Comparison of ENCODE assay signal across 15 cellular contexts in genomic region chr14:96252323-96253052, GRCh38. TPM values are rescaled to one million over a fixed set of nuclear protein-coding genes. Genes with fewer than 3 reads are reported as not detected.
A peak's percentile ranks its signal among the peaks of the same experiment; 100 is the strongest.
DNase-seq lines count a peak whose midpoint lies in the region; ATAC-seq and TF ChIP-seq lines count a peak whose summit lies in the region.
"Had no signal": no experiment of that assay in that cellular context is flagged by ENCODE, and none has a peak within 500 bp of the region (broad histone marks: within the 10 kb centered on the region; RNA-seq: fewer than 3 reads in every experiment).

No MANE protein-coding gene starts in this region.

- H3K4me1 Mint-ChIP-seq in Caco-2 (ENCODE audit: low read depth, unreplicated experiment) (peaks cover 21% of the 10 kb centered on the region), neural progenitor cell (peaks cover 17% of the 10 kb centered on the region)
- H3K4me1 Mint-ChIP-seq: CD4-positive, alpha-beta memory T cell had no signal

- no peak for TF ChIP-seq POLR2A in heart left ventricle (IDR thresholded peaks at IDR 0.05)

- CTCF ChIA-PET in Caco-2 (lab: Charles Lee): no interaction called here

- BruUV-seq in Caco-2 (replicated peaks; lab: Mats Ljungman, UMichigan): no TSS peak

- intact Hi-C loops in Caco-2 (cut with micrococcal nuclease; ENCODE audit: unreplicated experiment): no loop called here
- intact Hi-C loops in heart left ventricle (cut with DNase I): no loop called here

- H3K36me3 Mint-ChIP-seq in Caco-2 (ENCODE audit: insufficient read depth, unreplicated experiment) (no peaks in the 10 kb centered on the region), neural progenitor cell (no peaks in the 10 kb centered on the region)
- H3K36me3 Mint-ChIP-seq: CD4-positive, alpha-beta memory T cell had no signal

- no peaks in the 10 kb centered on the region for H3F3A ChIP-seq in neural progenitor cell (ENCODE audit: low read depth)

- H3K4me2 ChIP-seq in neural progenitor cell: no peak overlapping the region

- no peak for ATAC-seq in heart left ventricle
- ATAC-seq in esophagus mucosa: no peak

- H3K27ac Mint-ChIP-seq in Caco-2 (ENCODE audit: unreplicated experiment): peak overlapping the region; percentile 76
- peak overlapping the region; percentile 74 for H3K27ac Mint-ChIP-seq in neural progenitor cell
- H3K27ac Mint-ChIP-seq: stimulated activated naive CD8-positive, alpha-beta T cell treated with anti-CD3 and anti-CD28 coated beads, Interleukin-15, Interleukin-2, amounts not matched to agents 100 ng/mL and 50 ng/mL, for 24 hours had no signal

- H3K36me3 ChIP-seq in Caco-2 (ENCODE audit: control insufficient read depth, insufficient read depth, low read length): no peaks in the 10 kb centered on the region
- no peaks in the 10 kb centered on the region for H3K36me3 ChIP-seq in neural progenitor cell
- H3K36me3 ChIP-seq in heart left ventricle: no peaks in the 10 kb centered on the region

- TF ChIP-seq CTCF in Caco-2 (IDR thresholded peaks at IDR 0.05; ENCODE audit: insufficient read depth in 1 of 2, low read depth in 1 of 2, low read length in 1 of 2, severe bottlenecking in 1 of 2, unreplicated experiment in 1 of 2) (no peak), VCaP (conservative IDR thresholded peaks at IDR 0.05) (no peak), neural progenitor cell (IDR thresholded peaks at IDR 0.05) (no peak), heart left ventricle (IDR thresholded peaks at IDR 0.05) (no peak)

- POLR2A ChIA-PET in Caco-2 (lab: Charles Lee): no interaction called here

- no peaks in the 10 kb centered on the region for H3K79me2 ChIP-seq in neural progenitor cell (ENCODE audit: low read depth)

- H3K4me1 ChIP-seq in Caco-2: peaks cover 9% of the 10 kb centered on the region
- no peaks in the 10 kb centered on the region for H3K4me1 ChIP-seq in neural progenitor cell
- H3K4me1 ChIP-seq in heart left ventricle: peaks cover 0 to 6% (median 0%) of the 10 kb centered on the region in 12 donors
- H3K4me1 ChIP-seq: psoas muscle had no signal

- H3K4me3 Mint-ChIP-seq in Caco-2 (ENCODE audit: unreplicated experiment): no peak overlapping the region
- no peak overlapping the region for H3K4me3 Mint-ChIP-seq in neural progenitor cell
- H3K4me3 Mint-ChIP-seq: CD4-positive, alpha-beta memory T cell; stimulated activated naive CD8-positive, alpha-beta T cell treated with anti-CD3 and anti-CD28 coated beads, Interleukin-15, Interleukin-2, amounts not matched to agents 100 ng/mL and 50 ng/mL, for 24 hours had no signal

- H3K27me3 ChIP-seq in Caco-2 (replicated peaks; ENCODE audit: control insufficient read depth, insufficient read depth, low read length): no peaks in the 10 kb centered on the region
- no peaks in the 10 kb centered on the region for H3K27me3 ChIP-seq in neural progenitor cell
- H3K27me3 ChIP-seq in heart left ventricle: peaks cover 0 to 32% (median 0%) of the 10 kb centered on the region in 9 donors

- peak overlapping the region; percentile 20; the same call in 1 of the 2 replicates for H3K27ac ChIP-seq in VCaP
- no peak overlapping the region for H3K27ac ChIP-seq in neural progenitor cell
- no peak overlapping the region for H3K27ac ChIP-seq in heart left ventricle
- H3K27ac ChIP-seq: psoas muscle had no signal

- no peaks in the 10 kb centered on the region for H3K9me3 Mint-ChIP-seq in Caco-2 (ENCODE audit: unreplicated experiment)
- H3K9me3 Mint-ChIP-seq in neural progenitor cell: peaks cover 5% of the 10 kb centered on the region
- H3K9me3 Mint-ChIP-seq: stimulated activated naive CD8-positive, alpha-beta T cell treated with anti-CD3 and anti-CD28 coated beads, Interleukin-15, Interleukin-2, amounts not matched to agents 100 ng/mL and 50 ng/mL, for 24 hours had no signal

- H4K20me1 ChIP-seq in neural progenitor cell (ENCODE audit: low read depth): no peaks in the 10 kb centered on the region

- no peak overlapping the region for H3K4me3 ChIP-seq in Caco-2 (ENCODE audit: low read depth, low read length)
- H3K4me3 ChIP-seq in neural progenitor cell: no peak overlapping the region
- no peak overlapping the region for H3K4me3 ChIP-seq in heart left ventricle
- H3K4me3 ChIP-seq: psoas muscle had no signal

- H3K27me3 Mint-ChIP-seq in Caco-2 (ENCODE audit: insufficient read depth, unreplicated experiment): no peaks in the 10 kb centered on the region
- peaks cover 7% of the 10 kb centered on the region for H3K27me3 Mint-ChIP-seq in neural progenitor cell (ENCODE audit: insufficient read depth, low read depth)

- no peak overlapping the region for H2AFZ ChIP-seq in neural progenitor cell (replicated peaks)

- no peaks in the 10 kb centered on the region for H3K9me3 ChIP-seq in Caco-2
- H3K9me3 ChIP-seq in neural progenitor cell (ENCODE audit: low read depth): no peaks in the 10 kb centered on the region
- H3K9me3 ChIP-seq in heart left ventricle: no peaks in the 10 kb centered on the region
- H3K9me3 ChIP-seq: psoas muscle had no signal

- no peak for DNase-seq in Caco-2
- DNase-seq in NCI-H1694 treated with DMSO at 0.1 percent for 48 hours (lab: John Stamatoyannopoulos, UW): peak; percentile 87
- no peak for DNase-seq in neural progenitor cell (ENCODE audit: low spot score)
- no peak for DNase-seq in heart left ventricle
- DNase-seq in activated CD4-positive, alpha-beta T cell treated with anti-CD3 and anti-CD28 coated beads, Interleukin-2, amount 50 U/mL, for 4 hours: no peak
- no peak for DNase-seq in 8988T
- DNase-seq: activated T-cell treated with anti-CD3 and anti-CD28 coated beads for 4 hours; CD4-positive, alpha-beta memory T cell; MM.1S; NCI-H748 treated with DMSO at 0.1 percent for 48 hours; psoas muscle; stimulated activated CD4-positive, alpha-beta T cell treated with anti-CD3 and anti-CD28 coated beads, Interleukin-4, amount 100 ng/mL, for 1 hour had no signal

- H3K9ac ChIP-seq in neural progenitor cell: no peak overlapping the region

- 90 to 92% (median 90%) methylated on average over 16 to 19 of the region's 19 CpGs for whole genome bisulfite sequencing in heart left ventricle, 4 donors

RNA-seq across cellular contexts. Expression of gene BDKRB1, which starts 3.5 kb away (rescaled TPM):
- total RNA-seq in Caco-2 (2022): 0.18 TPM in 1 of 2 replicates, not detected in the other
- not detected in 2 replicates for total RNA-seq in neural progenitor cell (ENCODE audit: low replicate concordance)
- total RNA-seq in heart left ventricle: 1 to 10 TPM in 2 of 9 donors, not detected in 7; 1.4 to 1.7 TPM
- polyA plus RNA-seq in heart left ventricle: under 1 TPM; 0.08 to 0.23 TPM
- 6.1 TPM for total RNA-seq in esophagus mucosa
- total RNA-seq: CD4-positive, alpha-beta memory T cell had no signal
- polyA plus RNA-seq: CD4-positive, alpha-beta memory T cell had no signal

RNA-seq across cellular contexts. Expression of gene BDKRB2, which starts 47.8 kb away (rescaled TPM):
- total RNA-seq in Caco-2 (2022) (1.4 and 2.0 TPM in 2 replicates), neural progenitor cell (ENCODE audit: low replicate concordance) (0.37 TPM in 2 replicates), heart left ventricle (1 to 10 TPM in 5 of 9 donors, under 1 TPM in 4; 0.14 to 3.3 (median 1.0) TPM), esophagus mucosa (22.1 TPM)
- under 1 TPM; 0.27 to 0.49 TPM for polyA plus RNA-seq in heart left ventricle
- total RNA-seq: CD4-positive, alpha-beta memory T cell had no signal
- polyA plus RNA-seq: CD4-positive, alpha-beta memory T cell had no signal
